ENCODE assay signal across 10 cellular contexts in the genomic region with DNA sequence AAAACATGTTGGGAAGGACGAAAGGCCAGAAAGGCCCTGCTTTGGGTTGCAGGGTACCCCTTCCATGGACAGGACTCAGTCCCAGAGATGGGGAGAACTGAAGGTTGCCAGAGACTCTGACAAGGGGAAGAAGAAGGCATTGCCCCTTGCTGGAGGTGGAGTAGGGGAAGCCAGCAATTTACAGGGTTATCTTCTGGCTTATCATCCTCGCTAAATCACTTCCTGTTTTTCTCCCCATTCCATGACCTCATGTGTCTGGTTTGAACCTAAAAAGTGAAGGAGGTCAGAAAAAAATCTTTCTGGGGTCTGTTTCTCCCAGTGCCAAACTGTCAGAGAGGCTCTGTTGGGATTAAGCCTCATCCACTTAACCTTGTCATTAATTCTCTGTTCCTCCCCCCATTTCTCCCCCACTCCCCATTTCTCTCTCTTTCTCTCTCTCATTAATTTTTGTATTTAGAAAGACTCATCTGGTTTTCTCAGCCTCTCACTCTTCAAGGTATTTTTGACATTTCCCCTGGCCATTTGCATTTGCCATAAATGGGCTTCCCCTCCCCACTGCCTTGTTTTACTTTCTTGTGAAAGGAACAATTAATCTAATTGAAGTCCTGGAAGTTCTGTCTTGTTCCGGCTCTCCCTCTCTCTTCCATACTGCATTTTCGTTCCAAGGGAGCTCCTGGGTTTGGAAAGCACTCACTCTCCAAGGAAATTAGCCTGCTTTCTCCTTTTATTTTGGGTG. TPM values are rescaled to one million over a fixed set of nuclear protein-coding genes. Genes with fewer than 3 reads are reported as not detected.
DNase-seq lines count a peak whose midpoint lies in the region; ATAC-seq and TF ChIP-seq lines count a peak whose summit lies in the region.
"Had no signal": no experiment of that assay in that cellular context is flagged by ENCODE, and none has a peak within 500 bp of the region (broad histone marks: within the 10 kb centered on the region; RNA-seq: fewer than 3 reads in every experiment).

No MANE protein-coding gene starts in this region.

- H3K4me3 Mint-ChIP-seq in stimulated activated naive B cell treated with anti-CD40 and anti-IgM and Interleukin-4, amounts not matched to agents 10 μg/mL and 1 μg/mL and 100 μg/mL, for 72 hours = peak overlapping the region; percentile 7 to 57
- H3K4me3 Mint-ChIP-seq: activated CD8-positive, alpha-beta T cell treated with anti-CD3 and anti-CD28 coated beads for 36 hours had no signal

- H3K27ac ChIP-seq in SJSA1 = peak overlapping the region; percentile 83
- peak overlapping the region in 3 of 4 donors; percentile 49 to 80 (median 66) for H3K27ac ChIP-seq in esophagus squamous epithelium

- no peak for TF ChIP-seq POLR2A in esophagus squamous epithelium (IDR thresholded peaks at IDR 0.05)

- H3K9me3 Mint-ChIP-seq in stimulated activated naive B cell treated with anti-CD40 and anti-IgM and Interleukin-4, amounts not matched to agents 10 μg/mL and 1 μg/mL and 100 μg/mL, for 72 hours = no peaks in the 10 kb centered on the region
- H3K9me3 Mint-ChIP-seq: activated CD8-positive, alpha-beta T cell treated with anti-CD3 and anti-CD28 coated beads for 36 hours had no signal

- H3K36me3 ChIP-seq in SJSA1 = no peaks in the 10 kb centered on the region
- H3K36me3 ChIP-seq in esophagus squamous epithelium = peaks cover 0 to 8% (median 0%) of the 10 kb centered on the region in 3 donors

- H3K27me3 Mint-ChIP-seq in stimulated activated naive B cell treated with anti-CD40 and anti-IgM and Interleukin-4, amounts not matched to agents 10 μg/mL and 1 μg/mL and 100 μg/mL, for 72 hours = no peaks in the 10 kb centered on the region

- H3K36me3 Mint-ChIP-seq in stimulated activated naive B cell treated with anti-CD40 and anti-IgM and Interleukin-4, amounts not matched to agents 10 μg/mL and 1 μg/mL and 100 μg/mL, for 72 hours = peaks cover 0 to 8% of the 10 kb centered on the region in 2 donors

- H3K9me3 ChIP-seq in SJSA1 (replicated peaks) = no peaks in the 10 kb centered on the region
- no peaks in the 10 kb centered on the region for H3K9me3 ChIP-seq in esophagus squamous epithelium

- peaks cover 27 to 41% of the 10 kb centered on the region in 2 donors for H3K4me1 Mint-ChIP-seq in stimulated activated naive B cell treated with anti-CD40 and anti-IgM and Interleukin-4, amounts not matched to agents 10 μg/mL and 1 μg/mL and 100 μg/mL, for 72 hours

- intact Hi-C loops in esophagus squamous epithelium (cut with DNase I) = no loop called here

- no peaks in the 10 kb centered on the region for H3K27me3 ChIP-seq in SJSA1 (replicated peaks)
- no peaks in the 10 kb centered on the region for H3K27me3 ChIP-seq in esophagus squamous epithelium

- H3K4me3 ChIP-seq in SJSA1 (no peak overlapping the region), esophagus squamous epithelium (no peak overlapping the region)

- DNase-seq in SJSA1 (ENCODE audit: low read depth in 1 of 2, low spot score in 2 of 2) (no peak), esophagus squamous epithelium (lab: John Stamatoyannopoulos, UW) (no peak), NCI-H446 (lab: John Stamatoyannopoulos, UW) (no peak), NCI-H345 (lab: John Stamatoyannopoulos, UW) (no peak)
- no peak for DNase-seq in stimulated activated naive B cell treated with anti-CD40 and anti-IgM and Interleukin-4, amounts not matched to agents 10 μg/mL and 1 μg/mL and 100 μg/mL, for 72 hours
- DNase-seq: activated CD8-positive, alpha-beta T cell treated with anti-CD3 and anti-CD28 coated beads for 36 hours; cortex of kidney; kidney had no signal

- H3K27ac Mint-ChIP-seq in stimulated activated naive B cell treated with anti-CD40 and anti-IgM and Interleukin-4, amounts not matched to agents 10 μg/mL and 1 μg/mL and 100 μg/mL, for 72 hours = peak overlapping the region; percentile 93
- H3K27ac Mint-ChIP-seq: activated CD8-positive, alpha-beta T cell treated with anti-CD3 and anti-CD28 coated beads for 36 hours had no signal

- H3K4me1 ChIP-seq in SJSA1 (replicated peaks) = peaks cover 71% of the 10 kb centered on the region
- peaks cover 17 to 89% (median 50%) of the 10 kb centered on the region in 3 donors for H3K4me1 ChIP-seq in esophagus squamous epithelium

- peak; percentile 13 for ATAC-seq in HG03064 (IDR thresholded peaks at IDR 0.05; ENCODE audit: low read depth, unreplicated experiment)
- peak; percentile 35 to 42 for ATAC-seq in stimulated activated naive B cell treated with anti-CD40 and anti-IgM and Interleukin-4, amounts not matched to agents 10 μg/mL and 1 μg/mL and 100 μg/mL, for 72 hours (replicated peaks)
- no peak for ATAC-seq in GM18867 (IDR thresholded peaks at IDR 0.05; ENCODE audit: unreplicated experiment)

- 55 to 71% methylated on average over 4 of the region's 4 CpGs for WGBS in esophagus squamous epithelium, 2 donors

- TF ChIP-seq CTCF in esophagus squamous epithelium (IDR thresholded peaks at IDR 0.05) = no peak

RNA-seq across cellular contexts. Expression of gene NRP2, which starts 17.4 kb away (rescaled TPM):
- total RNA-seq in SJSA1 (2014; rRNA removed; shearing (Covaris generic)) = 8.2 and 13.2 TPM in 2 replicates
- total RNA-seq in esophagus squamous epithelium = 10 to 100 TPM in 3 of 4 donors, 1 to 10 TPM in 1; 7.1 to 58.6 (median 21.4) TPM
